ENCODE assay signal across 34 cellular contexts in genomic region chr18:58432050-58432727, GRCh38.
"Had no signal": no experiment of that assay in that cellular context is flagged by ENCODE, and none has a peak within 500 bp of the region (broad histone marks: within the 10 kb centered on the region; RNA-seq: fewer than 3 reads in every experiment).

No MANE protein-coding gene starts in this region.

- DNase-seq: activated B cell treated with CpG ODN at 0.5 μM for 24 hours; activated CD4-positive, alpha-beta memory T cell treated with anti-CD3 and anti-CD28 coated beads for 36 hours; activated CD4-positive, alpha-beta T cell treated with anti-CD3 and anti-CD28 coated beads for 4 hours; activated CD4-positive, alpha-beta T cell treated with anti-CD3 and anti-CD28 coated beads, Interleukin-2, amount 10 ng/mL, durations not matched to agents 24 days and 14 days; activated CD4-positive, alpha-beta T cell treated with anti-CD3 and anti-CD28 coated beads, Interleukin-2, amount 50 U/mL, for 1 hour; activated CD4-positive, alpha-beta T cell treated with anti-CD3 and anti-CD28 coated beads, Interleukin-2, amount 50 U/mL, for 4 hours; activated CD4-positive, CD25-positive, alpha-beta regulatory T cell treated with anti-CD3 and anti-CD28 coated beads, Interleukin-2, amount 50 U/mL, for 72 hours; activated CD8-positive, alpha-beta memory T cell treated with anti-CD3 and anti-CD28 coated beads, Interleukin-2, amount 50 U/mL, for 4 hours; activated CD8-positive, alpha-beta T cell treated with anti-CD3 and anti-CD28 coated beads for 36 hours; activated effector memory CD4-positive, alpha-beta T cell treated with anti-CD3 and anti-CD28 coated beads, Interleukin-2, amount 50 U/mL, for 16 hours; activated gamma-delta T cell treated with Interleukin-2 at 50 U/mL for 16 hours; activated naive CD4-positive, alpha-beta T cell; activated naive CD4-positive, alpha-beta T cell treated with anti-CD3 and anti-CD28 coated beads for 36 hours; activated naive CD4-positive, alpha-beta T cell treated with anti-CD3 and anti-CD28 coated beads, Interleukin-2, amount 50 U/mL, for 16 hours; activated naive CD8-positive, alpha-beta T cell treated with anti-CD3 and anti-CD28 coated beads for 36 hours; activated T-cell treated with anti-CD3 and anti-CD28 coated beads for 4 hours; activated T-cell treated with anti-CD3 and anti-CD28 coated beads, Interleukin-2, amount 50 U/mL, for 1 hour; activated T-cell treated with anti-CD3 and anti-CD28 coated beads, Interleukin-2, amount 50 U/mL, for 4 hours; activated T-cell treated with anti-CD3 and anti-CD28 coated beads, Interleukin-2, amount 50 U/mL, for 72 hours; adrenal gland; amniotic stem cell; aorta; body of pancreas; brain microvascular endothelial cell; central memory CD4-positive, alpha-beta T cell; T-helper 1 cell; T-helper 2 cell; T-helper 9 cell had no signal

- H3K27me3 ChIP-seq: adrenal gland, body of pancreas, brain microvascular endothelial cell, breast epithelium had no signal

- H3K9me3 ChIP-seq: adrenal gland, body of pancreas, breast epithelium had no signal

- FAIRE-seq: astrocyte, TTC549 had no signal

- H3K4me1 ChIP-seq: adrenal gland, breast epithelium had no signal

- H3K27ac ChIP-seq: adrenal gland, body of pancreas, brain microvascular endothelial cell, breast epithelium, VCaP had no signal

- H3K36me3 ChIP-seq: adrenal gland, brain microvascular endothelial cell, breast epithelium had no signal

- H3K4me3 ChIP-seq: adrenal gland, body of pancreas, breast epithelium had no signal

- ATAC-seq: activated CD8-positive, alpha-beta T cell treated with anti-CD3 and anti-CD28 coated beads for 36 hours; activated naive CD4-positive, alpha-beta T cell treated with anti-CD3 and anti-CD28 coated beads, Interleukin-2, amount 50 U/mL, for 72 hours; activated T-cell treated with anti-CD3 and anti-CD28 coated beads, Interleukin-2, amount 50 U/mL, for 4 hours; activated T-cell treated with anti-CD3 and anti-CD28 coated beads, Interleukin-2, amount 50 U/mL, for 72 hours; activated T-helper 17 cell treated with anti-CD3 and anti-CD28 coated beads, Interleukin-2, amount 50 U/mL, for 72 hours; body of pancreas had no signal
